Comparison of ENCODE assay signal across 18 cellular contexts in the genomic region with DNA sequence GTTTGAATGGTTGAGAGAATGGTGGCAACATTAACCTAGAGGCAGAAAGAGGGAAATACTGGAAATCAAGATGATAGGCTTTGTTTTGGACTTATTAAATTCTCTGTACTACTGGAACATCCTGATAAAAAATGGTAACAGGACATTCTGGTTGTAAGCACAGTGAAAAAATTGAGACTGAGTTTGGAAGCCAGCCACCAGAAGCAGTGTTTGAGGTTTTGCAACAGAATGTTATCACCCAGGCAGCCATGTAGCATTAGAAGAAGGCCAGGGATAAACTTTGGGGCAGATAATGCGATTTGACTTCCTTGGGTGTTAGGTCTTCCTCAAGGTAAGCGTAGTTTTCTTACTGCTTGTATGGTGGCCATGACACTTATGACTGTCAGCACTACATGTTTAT.
"Had no signal": no experiment of that assay in that cellular context is flagged by ENCODE, and none has a peak within 500 bp of the region (broad histone marks: within the 10 kb centered on the region; RNA-seq: fewer than 3 reads in every experiment).

No MANE protein-coding gene starts in this region.

- H3K36me3 ChIP-seq: esophagus muscularis mucosa, gastroesophageal sphincter, heart left ventricle, neutrophil, pancreas, stomach, tibial artery had no signal

- H3K27me3 ChIP-seq: esophagus muscularis mucosa, gastroesophageal sphincter, hepatocyte, neutrophil, pancreas, stomach, tibial artery had no signal

- H3K27ac ChIP-seq: coronary artery, esophagus muscularis mucosa, foreskin keratinocyte, gastroesophageal sphincter, heart left ventricle, hepatocyte, neutrophil, pancreas, tibial artery had no signal

- H3K9me3 ChIP-seq: esophagus muscularis mucosa, gastroesophageal sphincter, heart left ventricle, neutrophil, pancreas, stomach, tibial artery had no signal

- H3K4me1 ChIP-seq: esophagus muscularis mucosa, foreskin keratinocyte, gastroesophageal sphincter, heart left ventricle had no signal

- DNase-seq: dermis blood vessel endothelial cell; effector memory CD4-positive, alpha-beta T cell; foreskin keratinocyte; kidney; naive B cell; stimulated activated CD4-positive, alpha-beta T cell treated with anti-CD3 and anti-CD28 coated beads, Interleukin-2, amount 100 ng/mL, for 24 hours; stimulated activated CD4-positive, alpha-beta T cell treated with anti-CD3 and anti-CD28 coated beads, Interleukin-4, amount 100 ng/mL, for 24 hours; stimulated activated naive CD4-positive, alpha-beta T cell treated with Interleukin-2 at 50 U/mL for 16 hours; stomach; tibial artery had no signal

- H3K4me3 ChIP-seq: coronary artery, esophagus muscularis mucosa, gastroesophageal sphincter, heart left ventricle, hepatocyte, lung, pancreas, stomach, tibial artery had no signal
